In genomic region chr11:43708776-43709175, GRCh38 we compare ENCODE assay signal across 13 cellular contexts. TPM values are rescaled to one million over a fixed set of nuclear protein-coding genes. Genes with fewer than 3 reads are reported as not detected.
A peak's percentile ranks its signal among the peaks of the same experiment; 100 is the strongest.
DNase-seq lines count a peak whose midpoint lies in the region; ATAC-seq, FAIRE-seq and TF ChIP-seq lines count a peak whose summit lies in the region.
"Had no signal": no experiment of that assay in that cellular context is flagged by ENCODE, and none has a peak within 500 bp of the region (broad histone marks: within the 10 kb centered on the region; RNA-seq: fewer than 3 reads in every experiment).

No MANE protein-coding gene starts in this region.

- no peak overlapping the region for H4K5ac ChIP-seq in mesendoderm (ENCODE audit: low read length)

- no peak for FAIRE-seq in D721Med (lab: Jason Lieb, UNC)
- FAIRE-seq: frontal cortex had no signal

- ATAC-seq in HG02885 (IDR thresholded peaks at IDR 0.05; ENCODE audit: poor library complexity, unreplicated experiment): no peak

- H2BK5ac ChIP-seq in mesendoderm (ENCODE audit: low read length): no peak overlapping the region

- H3K27ac ChIP-seq in brain microvascular endothelial cell (no peak overlapping the region), liver (ENCODE audit: low read depth in 1 of 2, low read length in 2 of 2) (no peak overlapping the region), mesendoderm (ENCODE audit: low read depth, low read length) (no peak overlapping the region)
- H3K27ac ChIP-seq: testis had no signal

- no peak overlapping the region for H2BK120ac ChIP-seq in mesendoderm (ENCODE audit: low read depth, low read length)

- TF ChIP-seq CTCF in D721Med (IDR thresholded peaks at IDR 0.05; ENCODE audit: insufficient read depth, missing control alignments): peak; percentile 19
- peak; percentile 26 for TF ChIP-seq CTCF in brain microvascular endothelial cell (IDR thresholded peaks at IDR 0.05; ENCODE audit: low read depth, low read length, missing control alignments)
- peak; percentile 31 for TF ChIP-seq CTCF in liver (IDR thresholded peaks at IDR 0.05; ENCODE audit: low read depth, low read length, missing input control)

- in situ Hi-C loops in brain microvascular endothelial cell (cut with HindIII; ENCODE audit: low pct_ligation_motif_present, low sequenced_read_pairs): no loop called here

- TF ChIP-seq RAD21 in Ishikawa (IDR thresholded peaks at IDR 0.05; ENCODE audit: low read depth) (0 out of 2 replicates have a peak, but pooled peaks have one; percentile 14), liver (IDR thresholded peaks at IDR 0.05) (peak; percentile 62 to 73)

- no peaks in the 10 kb centered on the region for H3K27me3 ChIP-seq in brain microvascular endothelial cell (replicated peaks)
- no peaks in the 10 kb centered on the region for H3K27me3 ChIP-seq in liver (ENCODE audit: control insufficient read depth in 4 of 4, insufficient read depth in 4 of 4, low read length in 3 of 4)
- no peaks in the 10 kb centered on the region for H3K27me3 ChIP-seq in mesendoderm (ENCODE audit: insufficient read depth, low read length, poor library complexity)
- H3K27me3 ChIP-seq: testis had no signal

- H3K4me1 ChIP-seq in liver (ENCODE audit: control insufficient read depth in 4 of 4, insufficient read depth in 4 of 4, low read length in 3 of 4) (peaks cover 0 to 2% (median 0%) of the 10 kb centered on the region in 4 donors), mesendoderm (ENCODE audit: control insufficient read depth, low read depth, low read length) (no peaks in the 10 kb centered on the region)
- H3K4me1 ChIP-seq: Caco-2, testis had no signal

- no peaks in the 10 kb centered on the region for H3K9me3 ChIP-seq in liver (ENCODE audit: control insufficient read depth in 4 of 4, low read length in 3 of 4)
- H3K9me3 ChIP-seq: Caco-2, testis had no signal

- H3K79me2 ChIP-seq in mesendoderm (ENCODE audit: control insufficient read depth, insufficient read depth, low read length): peaks cover 19% of the 10 kb centered on the region

- no peak overlapping the region for H3K23ac ChIP-seq in mesendoderm (ENCODE audit: low read length)

- TF ChIP-seq EP300 in Ishikawa (IDR thresholded peaks at IDR 0.05; ENCODE audit: borderline replicate concordance): no peak

- no peak for DNase-seq in D721Med (ENCODE audit: insufficient read length, low spot score)
- no peak for DNase-seq in brain microvascular endothelial cell
- no peak for DNase-seq in mesendoderm
- DNase-seq in activated CD4-positive, alpha-beta T cell treated with anti-CD3 and anti-CD28 coated beads, Interleukin-2, amount 50 U/mL, for 1 hour: no peak
- no peak for DNase-seq in stimulated activated CD4-positive, alpha-beta T cell treated with anti-CD3 and anti-CD28 coated beads, Interleukin-4, amount 100 ng/mL, for 1 hour
- DNase-seq: central memory CD4-positive, alpha-beta T cell; NCI-H2081; testis had no signal

- H3K79me1 ChIP-seq in mesendoderm (ENCODE audit: low read length): peaks cover 8% of the 10 kb centered on the region

- H3K4me2 ChIP-seq in mesendoderm (ENCODE audit: low read length): no peak overlapping the region

- no peak overlapping the region for H3K18ac ChIP-seq in mesendoderm (ENCODE audit: low read length)

- H3K9ac ChIP-seq in liver (ENCODE audit: low read depth in 1 of 2, low read length in 2 of 2) (no peak overlapping the region), mesendoderm (ENCODE audit: low read length) (no peak overlapping the region)

- no peak overlapping the region for H3K4ac ChIP-seq in mesendoderm (ENCODE audit: low read depth, low read length)

- H3K4me3 ChIP-seq in brain microvascular endothelial cell (ENCODE audit: low read depth, low read length) (no peak overlapping the region), liver (ENCODE audit: low read depth in 1 of 3, low read length in 3 of 3) (no peak overlapping the region), mesendoderm (ENCODE audit: low read length) (no peak overlapping the region)
- H3K4me3 ChIP-seq: testis had no signal

- H2BK15ac ChIP-seq in mesendoderm (replicated peaks; ENCODE audit: low read depth): no peak overlapping the region

- H3K56ac ChIP-seq in mesendoderm (ENCODE audit: low read length): no peak overlapping the region

- 79% methylated on average over 4 of the region's 4 CpGs for WGBS in liver
- WGBS in mesendoderm (ENCODE audit: extremely low coverage, insufficient coverage, low lambda C conversion rate): no CpG with 5 or more reads among the region's 4 CpGs

- no peak overlapping the region for H2AK5ac ChIP-seq in mesendoderm (ENCODE audit: low read length)

- H4K8ac ChIP-seq in mesendoderm (ENCODE audit: low read depth, low read length): no peak overlapping the region

- H3K36me3 ChIP-seq in brain microvascular endothelial cell (replicated peaks) (no peaks in the 10 kb centered on the region), liver (ENCODE audit: control insufficient read depth in 4 of 4, insufficient read depth in 3 of 4, low read depth in 1 of 4, low read length in 3 of 4) (peaks cover 0 to 1% (median 0%) of the 10 kb centered on the region in 4 donors), mesendoderm (ENCODE audit: control insufficient read depth, insufficient read depth, low read length) (peaks cover 2% of the 10 kb centered on the region)

TF ChIP-seq in Ishikawa, 13 proteins besides CTCF, POLR2A, EP300 and RAD21:
- no peak for TF ChIP-seq YY1 (IDR thresholded peaks at IDR 0.05; ENCODE audit: low read depth)
- TF ChIP-seq ZBTB7A (IDR thresholded peaks at IDR 0.05; ENCODE audit: low read depth): no peak
- no peak for TF ChIP-seq EGR1 (IDR thresholded peaks at IDR 0.05)
- peak; percentile 11; the same call in 1 of the 2 replicates for TF ChIP-seq NFIC (IDR thresholded peaks at IDR 0.05)
- TF ChIP-seq CEBPB (IDR thresholded peaks at IDR 0.05): no peak

TF ChIP-seq in liver, 16 proteins besides CTCF, POLR2A, EP300 and RAD21:
- TF ChIP-seq RXRA (IDR thresholded peaks at IDR 0.05): no peak
- no peak for TF ChIP-seq EGR1 (IDR thresholded peaks at IDR 0.05; ENCODE audit: low read depth in 2 of 2)
- no peak for TF ChIP-seq HNF4G (IDR thresholded peaks at IDR 0.05)
- TF ChIP-seq YY1 (IDR thresholded peaks at IDR 0.05): no peak
- TF ChIP-seq HNF4A (conservative IDR thresholded peaks at IDR 0.05): no peak
- TF ChIP-seq JUND (IDR thresholded peaks at IDR 0.05): no peak
- no peak for TF ChIP-seq GABPA (IDR thresholded peaks at IDR 0.05 in 1 of 2, conservative IDR thresholded peaks at IDR 0.05 in 1 of 2)
- TF ChIP-seq, protein P1, sequence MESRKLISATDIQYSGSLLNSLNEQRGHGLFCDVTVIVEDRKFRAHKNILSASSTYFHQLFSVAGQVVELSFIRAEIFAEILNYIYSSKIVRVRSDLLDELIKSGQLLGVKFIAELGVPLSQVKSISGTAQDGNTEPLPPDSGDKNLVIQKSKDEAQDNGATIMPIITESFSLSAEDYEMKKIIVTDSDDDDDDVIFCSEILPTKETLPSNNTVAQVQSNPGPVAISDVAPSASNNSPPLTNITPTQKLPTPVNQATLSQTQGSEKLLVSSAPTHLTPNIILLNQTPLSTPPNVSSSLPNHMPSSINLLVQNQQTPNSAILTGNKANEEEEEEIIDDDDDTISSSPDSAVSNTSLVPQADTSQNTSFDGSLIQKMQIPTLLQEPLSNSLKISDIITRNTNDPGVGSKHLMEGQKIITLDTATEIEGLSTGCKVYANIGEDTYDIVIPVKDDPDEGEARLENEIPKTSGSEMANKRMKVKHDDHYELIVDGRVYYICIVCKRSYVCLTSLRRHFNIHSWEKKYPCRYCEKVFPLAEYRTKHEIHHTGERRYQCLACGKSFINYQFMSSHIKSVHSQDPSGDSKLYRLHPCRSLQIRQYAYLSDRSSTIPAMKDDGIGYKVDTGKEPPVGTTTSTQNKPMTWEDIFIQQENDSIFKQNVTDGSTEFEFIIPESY (IDR thresholded peaks at IDR 0.05): no peak
- TF ChIP-seq FOXA1 (IDR thresholded peaks at IDR 0.05): no peak
- TF ChIP-seq, protein P2, sequence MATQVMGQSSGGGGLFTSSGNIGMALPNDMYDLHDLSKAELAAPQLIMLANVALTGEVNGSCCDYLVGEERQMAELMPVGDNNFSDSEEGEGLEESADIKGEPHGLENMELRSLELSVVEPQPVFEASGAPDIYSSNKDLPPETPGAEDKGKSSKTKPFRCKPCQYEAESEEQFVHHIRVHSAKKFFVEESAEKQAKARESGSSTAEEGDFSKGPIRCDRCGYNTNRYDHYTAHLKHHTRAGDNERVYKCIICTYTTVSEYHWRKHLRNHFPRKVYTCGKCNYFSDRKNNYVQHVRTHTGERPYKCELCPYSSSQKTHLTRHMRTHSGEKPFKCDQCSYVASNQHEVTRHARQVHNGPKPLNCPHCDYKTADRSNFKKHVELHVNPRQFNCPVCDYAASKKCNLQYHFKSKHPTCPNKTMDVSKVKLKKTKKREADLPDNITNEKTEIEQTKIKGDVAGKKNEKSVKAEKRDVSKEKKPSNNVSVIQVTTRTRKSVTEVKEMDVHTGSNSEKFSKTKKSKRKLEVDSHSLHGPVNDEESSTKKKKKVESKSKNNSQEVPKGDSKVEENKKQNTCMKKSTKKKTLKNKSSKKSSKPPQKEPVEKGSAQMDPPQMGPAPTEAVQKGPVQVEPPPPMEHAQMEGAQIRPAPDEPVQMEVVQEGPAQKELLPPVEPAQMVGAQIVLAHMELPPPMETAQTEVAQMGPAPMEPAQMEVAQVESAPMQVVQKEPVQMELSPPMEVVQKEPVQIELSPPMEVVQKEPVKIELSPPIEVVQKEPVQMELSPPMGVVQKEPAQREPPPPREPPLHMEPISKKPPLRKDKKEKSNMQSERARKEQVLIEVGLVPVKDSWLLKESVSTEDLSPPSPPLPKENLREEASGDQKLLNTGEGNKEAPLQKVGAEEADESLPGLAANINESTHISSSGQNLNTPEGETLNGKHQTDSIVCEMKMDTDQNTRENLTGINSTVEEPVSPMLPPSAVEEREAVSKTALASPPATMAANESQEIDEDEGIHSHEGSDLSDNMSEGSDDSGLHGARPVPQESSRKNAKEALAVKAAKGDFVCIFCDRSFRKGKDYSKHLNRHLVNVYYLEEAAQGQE (IDR thresholded peaks at IDR 0.05): no peak
- TF ChIP-seq TAF1 (conservative IDR thresholded peaks at IDR 0.05): no peak
- no peak for TF ChIP-seq FOXA2 (IDR thresholded peaks at IDR 0.05)
- TF ChIP-seq, protein P3, sequence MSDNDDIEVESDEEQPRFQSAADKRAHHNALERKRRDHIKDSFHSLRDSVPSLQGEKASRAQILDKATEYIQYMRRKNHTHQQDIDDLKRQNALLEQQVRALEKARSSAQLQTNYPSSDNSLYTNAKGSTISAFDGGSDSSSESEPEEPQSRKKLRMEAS (IDR thresholded peaks at IDR 0.05): no peak
- no peak for TF ChIP-seq NR2F2 (IDR thresholded peaks at IDR 0.05)
- TF ChIP-seq SP1 (IDR thresholded peaks at IDR 0.05): no peak

RNA-seq across cellular contexts. Expression of gene HSD17B12, which starts 28.2 kb away (rescaled TPM):
- 100 to 1,000 TPM in 1 of 2 donors, 10 to 100 TPM in 1; 74.8 to 126 TPM for total RNA-seq in liver
- 10 to 100 TPM; 50.3 to 61.7 TPM for polyA plus RNA-seq in liver
- polyA plus RNA-seq in mesendoderm (2013, experiment 1 of 2): 112 TPM
- 109 TPM for polyA plus RNA-seq in mesendoderm (2013, experiment 2 of 2)
